ENCODE assay signal across 9 cellular contexts in the genomic region with DNA sequence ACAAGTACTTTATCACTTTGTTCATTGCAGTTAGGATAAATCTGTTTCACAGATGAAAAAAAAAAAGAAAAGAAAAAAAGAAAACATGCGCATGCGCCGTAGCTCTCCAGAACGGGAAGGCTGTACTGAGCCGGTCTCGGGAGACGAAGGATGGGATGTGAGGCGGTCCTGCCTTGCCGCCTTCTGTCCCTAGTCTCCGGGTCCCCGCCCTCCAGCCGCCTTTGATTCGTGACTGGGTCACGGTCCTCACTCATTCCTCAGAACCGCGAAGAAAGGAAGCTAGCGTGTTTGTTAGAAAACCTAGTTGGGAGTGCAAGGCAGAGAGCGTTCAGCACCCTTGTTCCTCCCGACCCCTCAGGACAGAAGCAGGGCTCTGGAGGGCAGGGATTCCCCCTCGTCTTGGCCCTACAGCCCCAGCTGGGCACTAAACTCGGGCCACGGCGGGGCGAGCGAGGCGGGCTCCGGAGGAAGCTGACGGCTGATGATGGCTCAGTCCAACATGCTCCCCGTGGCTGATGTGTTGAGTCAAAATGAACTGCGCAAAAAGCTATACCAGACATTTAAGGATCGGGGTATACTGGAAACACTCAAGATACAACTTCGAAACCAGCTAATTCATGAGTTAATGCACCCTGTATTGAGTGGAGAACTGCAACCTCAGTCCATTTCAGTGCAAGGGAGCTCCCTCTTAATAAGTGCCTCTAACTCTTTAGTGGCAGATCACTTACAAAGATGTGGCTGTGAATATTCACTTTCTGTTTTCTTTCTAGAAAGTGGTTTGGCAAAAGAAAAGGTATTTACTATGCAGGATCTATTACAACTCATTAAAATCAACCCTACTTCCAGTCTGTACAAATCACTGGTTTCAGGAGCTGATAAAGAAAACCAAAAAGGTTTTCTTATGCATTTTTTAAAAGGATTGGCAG. TPM values are rescaled to one million over a fixed set of nuclear protein-coding genes. Genes with fewer than 3 reads are reported as not detected.
A peak's percentile ranks its signal among the peaks of the same experiment; 100 is the strongest.
DNase-seq lines count a peak whose midpoint lies in the region; ATAC-seq and TF ChIP-seq lines count a peak whose summit lies in the region.
"Had no signal": no experiment of that assay in that cellular context is flagged by ENCODE, and none has a peak within 500 bp of the region (broad histone marks: within the 10 kb centered on the region; RNA-seq: fewer than 3 reads in every experiment).

No MANE protein-coding gene starts in this region.

- H4K20me1 ChIP-seq in neural progenitor cell (ENCODE audit: low read depth), result no peaks in the 10 kb centered on the region

- no peaks in the 10 kb centered on the region for H3K27me3 Mint-ChIP-seq in CD4-positive, alpha-beta T cell
- no peaks in the 10 kb centered on the region for H3K27me3 Mint-ChIP-seq in neural progenitor cell (ENCODE audit: insufficient read depth, low read depth)

- H3K4me1 Mint-ChIP-seq in CD4-positive, alpha-beta T cell (ENCODE audit: low read depth), result peaks cover 7% of the 10 kb centered on the region
- no peaks in the 10 kb centered on the region for H3K4me1 Mint-ChIP-seq in neural progenitor cell

- H3K9me3 Mint-ChIP-seq in CD4-positive, alpha-beta T cell, result no peaks in the 10 kb centered on the region
- H3K9me3 Mint-ChIP-seq in neural progenitor cell, result no peaks in the 10 kb centered on the region

- no peak overlapping the region for H3K9ac ChIP-seq in neural progenitor cell

- peak overlapping the region; percentile 92 for H3K4me3 Mint-ChIP-seq in CD4-positive, alpha-beta T cell
- H3K4me3 Mint-ChIP-seq in neural progenitor cell, result no peak overlapping the region

- no peak overlapping the region for H3K4me2 ChIP-seq in neural progenitor cell

- no peaks in the 10 kb centered on the region for H3K79me2 ChIP-seq in neural progenitor cell (ENCODE audit: low read depth)

- peak overlapping the region; percentile 76 for H3K27ac Mint-ChIP-seq in CD4-positive, alpha-beta T cell
- no peak overlapping the region for H3K27ac Mint-ChIP-seq in neural progenitor cell

- no peaks in the 10 kb centered on the region for H3F3A ChIP-seq in neural progenitor cell (ENCODE audit: low read depth)

- CTCF ChIA-PET in CD4-positive, alpha-beta T cell (lab: Charles Lee), result no interaction called here

- no peaks in the 10 kb centered on the region for H3K27me3 ChIP-seq in CD4-positive, alpha-beta T cell (ENCODE audit: control insufficient read depth, insufficient read depth, low read length)
- H3K27me3 ChIP-seq in neural progenitor cell, result no peaks in the 10 kb centered on the region

- peak; percentile 72 for ATAC-seq in CD4-positive, alpha-beta T cell (ENCODE audit: poor library complexity)
- no peak for ATAC-seq in GM21423 (IDR thresholded peaks at IDR 0.05; ENCODE audit: unreplicated experiment)

- no peak overlapping the region for H2AFZ ChIP-seq in neural progenitor cell (replicated peaks)

- peak in 3 of 10 experiments; percentile 5 to 16 (median 6) for DNase-seq in CD4-positive, alpha-beta T cell
- peak; percentile 16 for DNase-seq in HS-5 (ENCODE audit: low read depth)
- DNase-seq in cardiac fibroblast (ENCODE audit: low read depth in 2 of 2), result peak; percentile 30 to 54
- peak; percentile 64 for DNase-seq in myocyte (ENCODE audit: low read depth)
- DNase-seq in GM10266 (ENCODE audit: extremely low spot score), result no peak
- DNase-seq in neural progenitor cell (ENCODE audit: low spot score), result no peak
- no peak for DNase-seq in NCI-H2081 (lab: John Stamatoyannopoulos, UW)
- DNase-seq: NCI-H526 had no signal

- peaks cover 16% of the 10 kb centered on the region for H3K36me3 Mint-ChIP-seq in CD4-positive, alpha-beta T cell (ENCODE audit: low read depth)
- H3K36me3 Mint-ChIP-seq in neural progenitor cell, result peaks cover 24% of the 10 kb centered on the region

- POLR2A ChIA-PET in CD4-positive, alpha-beta T cell (lab: Charles Lee), result interaction anchor here (0.6 to 1.8 kb wide), 3 partner anchors 8 to 91 kb away, joined by 3 to 9 read pairs (median 3); no protein-coding TSS in a partner anchor

- peak overlapping the region; percentile 14 to 34 for H3K4me3 ChIP-seq in cardiac fibroblast (replicated peaks in 1 of 2; ENCODE audit: low read depth in 2 of 2, low read length in 2 of 2)
- no peak overlapping the region for H3K4me3 ChIP-seq in neural progenitor cell

- intact Hi-C loops in CD4-positive, alpha-beta T cell (cut with DNase I, micrococcal nuclease), result no loop called here

- no peaks in the 10 kb centered on the region for H3K4me1 ChIP-seq in neural progenitor cell

- peaks cover 8% of the 10 kb centered on the region for H3K36me3 ChIP-seq in neural progenitor cell

- TF ChIP-seq CTCF in CD4-positive, alpha-beta T cell (IDR thresholded peaks at IDR 0.05), result no peak
- no peak for TF ChIP-seq CTCF in cardiac fibroblast (IDR thresholded peaks at IDR 0.05; ENCODE audit: low read depth, low read length)
- TF ChIP-seq CTCF in GM10266 (IDR thresholded peaks at IDR 0.05; ENCODE audit: control insufficient read depth, insufficient read depth, low read depth, missing control alignments), result no peak
- TF ChIP-seq CTCF in neural progenitor cell (IDR thresholded peaks at IDR 0.05), result no peak

- H3K9me3 ChIP-seq in CD4-positive, alpha-beta T cell (ENCODE audit: control insufficient read depth, low read length), result no peaks in the 10 kb centered on the region
- H3K9me3 ChIP-seq in neural progenitor cell (ENCODE audit: low read depth), result no peaks in the 10 kb centered on the region

- no peak overlapping the region for H3K27ac ChIP-seq in CD4-positive, alpha-beta T cell (ENCODE audit: low read depth, low read length)
- H3K27ac ChIP-seq in neural progenitor cell, result no peak overlapping the region

RNA-seq across cellular contexts. Expression of gene CPLANE1, which starts 40.0 kb away (rescaled TPM):
- total RNA-seq in CD4-positive, alpha-beta T cell, result 1 to 10 TPM; 4.9 to 5.7 TPM
- total RNA-seq in myocyte (21.6 and 31.2 TPM in 2 replicates), neural progenitor cell (ENCODE audit: low replicate concordance) (22.7 and 23.4 TPM in 2 replicates)
- polyA plus RNA-seq in myocyte (2012), result 8.6 TPM

Comparison
In these comparisons a context has a peak if more than half of its experiments do, and no peak if none do; other contexts are left out.
1. DNase-seq: peak in HS-5 (single experiment), cardiac fibroblast (2 of 2) and myocyte (single experiment); none in GM10266 (single experiment), neural progenitor cell (single experiment) and NCI-H2081 (0 of 2).